In the genomic region with DNA sequence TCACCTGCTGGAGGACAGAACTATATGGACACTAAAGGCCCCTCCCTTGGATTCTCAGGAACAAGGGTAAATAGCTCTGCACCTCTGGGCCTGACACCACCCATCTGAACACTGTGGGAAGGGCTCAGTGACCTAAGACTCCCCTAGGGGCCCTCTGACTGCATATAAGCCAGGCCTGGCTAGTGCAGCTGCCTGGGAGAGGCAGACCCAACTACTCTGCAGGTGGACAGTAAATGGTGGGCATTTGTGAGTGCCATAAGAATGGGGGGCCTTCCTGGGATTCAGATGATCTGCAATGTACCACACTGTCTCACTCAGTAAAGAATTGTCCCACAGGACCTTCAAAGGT, we compare ENCODE assay signal across 10 cellular contexts. TPM values are rescaled to one million over a fixed set of nuclear protein-coding genes. Genes with fewer than 3 reads are reported as not detected.
DNase-seq lines count a peak whose midpoint lies in the region; ATAC-seq, FAIRE-seq and TF ChIP-seq lines count a peak whose summit lies in the region.
"Had no signal": no experiment of that assay in that cellular context is flagged by ENCODE, and none has a peak within 500 bp of the region (broad histone marks: within the 10 kb centered on the region; RNA-seq: fewer than 3 reads in every experiment).

No MANE protein-coding gene starts in this region.

- peaks cover 2% of the 10 kb centered on the region for H3K36me3 Mint-ChIP-seq in memory B cell

- ATAC-seq in GM18868 (IDR thresholded peaks at IDR 0.05; ENCODE audit: unreplicated experiment) (peak; percentile 58), GM21528 (IDR thresholded peaks at IDR 0.05; ENCODE audit: low FRiP score, unreplicated experiment) (peak; percentile 44), HG03378 (IDR thresholded peaks at IDR 0.05; ENCODE audit: unreplicated experiment) (peak; percentile 36), memory B cell (ENCODE audit: low read depth) (peak; percentile 11)

- H3K27ac Mint-ChIP-seq in memory B cell = peak overlapping the region; percentile 97

- H3K9me3 Mint-ChIP-seq in memory B cell = no peaks in the 10 kb centered on the region

- no peak for FAIRE-seq in H54 (lab: Jason Lieb, UNC)
- FAIRE-seq: bronchial epithelial cell had no signal

- peaks cover 47% of the 10 kb centered on the region for H3K4me1 Mint-ChIP-seq in memory B cell

- H3K4me3 Mint-ChIP-seq in memory B cell = no peak overlapping the region

- no peak for TF ChIP-seq POLR2A in H54 (IDR thresholded peaks at IDR 0.05; ENCODE audit: low read depth, low read length)

- no peaks in the 10 kb centered on the region for H3K27me3 Mint-ChIP-seq in memory B cell

- DNase-seq in memory B cell (ENCODE audit: low spot score in 2 of 2) (no peak), middle frontal gyrus (ENCODE audit: extremely low spot score, low spot score) (no peak), NCI-H1694 (lab: John Stamatoyannopoulos, UW) (no peak), H54 (ENCODE audit: insufficient read length, low spot score) (no peak), ureter (ENCODE audit: low spot score) (no peak)
- DNase-seq: stimulated activated CD8-positive, alpha-beta memory T cell treated with anti-CD3 and anti-CD28 coated beads, Interleukin-4, amount 100 ng/mL, for 48 hours had no signal

RNA-seq across cellular contexts. Expression of gene WIPF1, which starts 11.2 kb away (rescaled TPM):
- total RNA-seq in ureter = 35.7 TPM
